Comparison of ENCODE assay signal across 10 cellular contexts in the genomic region with DNA sequence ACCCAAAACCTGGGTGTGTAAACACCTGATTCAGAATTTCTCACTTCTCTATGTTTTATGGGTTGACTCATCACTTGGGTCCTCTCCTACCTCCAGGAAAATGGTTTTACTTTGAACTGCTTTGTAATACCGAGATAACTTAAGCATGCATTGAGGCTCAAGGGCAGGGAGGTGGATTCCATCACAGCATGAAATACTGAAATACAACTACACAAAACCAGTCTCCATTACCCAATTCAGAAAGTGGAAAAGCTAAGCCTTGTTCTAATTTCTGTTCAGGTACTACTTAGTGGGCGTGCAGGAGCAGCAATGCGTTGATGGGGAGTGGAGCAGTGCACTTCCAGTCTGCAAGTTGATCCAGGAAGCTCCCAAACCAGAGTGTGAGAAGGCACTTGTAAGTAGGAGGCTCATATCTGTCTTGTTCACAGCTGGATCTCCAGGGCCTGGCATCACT. TPM values are rescaled to one million over a fixed set of nuclear protein-coding genes. Genes with fewer than 3 reads are reported as not detected.
DNase-seq lines count a peak whose midpoint lies in the region; ATAC-seq and TF ChIP-seq lines count a peak whose summit lies in the region.
"Had no signal": no experiment of that assay in that cellular context is flagged by ENCODE, and none has a peak within 500 bp of the region (broad histone marks: within the 10 kb centered on the region; RNA-seq: fewer than 3 reads in every experiment).

No MANE protein-coding gene starts in this region.

- no peaks in the 10 kb centered on the region for H3K27me3 Mint-ChIP-seq in mesothelial cell of epicardium (ENCODE audit: low read depth)

- H3K27ac Mint-ChIP-seq in mesothelial cell of epicardium = no peak overlapping the region

- H3K9me3 Mint-ChIP-seq in mesothelial cell of epicardium = peaks cover 4% of the 10 kb centered on the region

- peak; percentile 77 for DNase-seq in NCI-H226
- peak; percentile 51 for DNase-seq in stimulated activated CD4-positive, alpha-beta T cell treated with anti-CD3 and anti-CD28 coated beads, Interleukin-1b, Interleukin-23, amount 100 ng/mL, for 48 hours
- no peak for DNase-seq in NCI-H1930 (lab: John Stamatoyannopoulos, UW)
- DNase-seq in mesothelial cell of epicardium (ENCODE audit: low spot score in 2 of 2, unreplicated experiment in 2 of 2) = no peak
- no peak for DNase-seq in BE2C
- no peak for DNase-seq in left colon
- DNase-seq: kidney, thyroid gland had no signal

- no peak for TF ChIP-seq CTCF in mesothelial cell of epicardium (IDR thresholded peaks at IDR 0.05; ENCODE audit: unreplicated experiment)
- TF ChIP-seq CTCF in BE2C (IDR thresholded peaks at IDR 0.05; ENCODE audit: low read depth, low read length) = no peak

- H3K4me1 Mint-ChIP-seq in mesothelial cell of epicardium = no peaks in the 10 kb centered on the region

- no peaks in the 10 kb centered on the region for H3K9me3 ChIP-seq in BE2C
- H3K9me3 ChIP-seq: thyroid gland had no signal

- H3K27me3 ChIP-seq in BE2C = peaks cover 38% of the 10 kb centered on the region
- H3K27me3 ChIP-seq: thyroid gland had no signal

- no peak overlapping the region for H3K4me3 Mint-ChIP-seq in mesothelial cell of epicardium

- H3K36me3 ChIP-seq in BE2C = no peaks in the 10 kb centered on the region
- H3K36me3 ChIP-seq: thyroid gland had no signal

- no peak overlapping the region for H3K4me3 ChIP-seq in BE2C (ENCODE audit: low read depth, low read length)
- H3K4me3 ChIP-seq: thyroid gland had no signal

- ATAC-seq in GM19043 (IDR thresholded peaks at IDR 0.05; ENCODE audit: low read depth, unreplicated experiment) (peak; percentile 85), HG02610 (IDR thresholded peaks at IDR 0.05; ENCODE audit: unreplicated experiment) (peak; percentile 94), left colon (no peak)

- H3K36me3 Mint-ChIP-seq in mesothelial cell of epicardium = no peaks in the 10 kb centered on the region

- no peaks in the 10 kb centered on the region for H3K4me1 ChIP-seq in BE2C
- H3K4me1 ChIP-seq: thyroid gland had no signal

- intact Hi-C loops in left colon (cut with DNase I, micrococcal nuclease) = no loop called here

RNA-seq across cellular contexts. Expression of gene C4BPA, which starts 6.1 kb away (rescaled TPM):
- 0.09 to 0.20 TPM (median 0.16 TPM) in 3 replicates for total RNA-seq in mesothelial cell of epicardium
- polyA plus RNA-seq in BE2C (2012; ENCODE audit: insufficient read depth, insufficient read length, low read depth) = not detected
- 1 to 10 TPM; 3.4 to 4.5 TPM for total RNA-seq in left colon
- total RNA-seq: thyroid gland had no signal

RNA-seq across cellular contexts. Expression of gene C4BPB, which starts 9.2 kb away (rescaled TPM):
- total RNA-seq in mesothelial cell of epicardium (0.47 to 0.78 TPM in 2 of 3 replicates, not detected in the other), left colon (10 to 100 TPM in 1 of 2 donors, 1 to 10 TPM in 1; 5.0 to 20.8 TPM)
- not detected for polyA plus RNA-seq in BE2C (2012; ENCODE audit: insufficient read depth, insufficient read length, low read depth)
- total RNA-seq: thyroid gland had no signal

RNA-seq across cellular contexts. Expression of gene PFKFB2, which starts 44.8 kb away (rescaled TPM):
- total RNA-seq in mesothelial cell of epicardium = 12.5 to 13.6 TPM (median 12.7 TPM) in 3 replicates
- polyA plus RNA-seq in BE2C (2012; ENCODE audit: insufficient read depth, insufficient read length, low read depth) = 2.6 TPM
- 100 to 1,000 TPM; 104 to 117 TPM for total RNA-seq in left colon

RNA-seq across cellular contexts. Expression of gene YOD1, which starts 46.9 kb away (rescaled TPM):
- total RNA-seq in mesothelial cell of epicardium = 9.6 to 10.3 TPM (median 10.1 TPM) in 3 replicates
- polyA plus RNA-seq in BE2C (2012; ENCODE audit: insufficient read depth, insufficient read length, low read depth) = 5.1 TPM
- total RNA-seq in left colon = 1 to 10 TPM; 6.6 to 7.2 TPM

Comparison
In these comparisons a context has a peak if more than half of its experiments do, and no peak if none do; other contexts are left out.
1. DNase-seq: peak in NCI-H226 (single experiment) and stimulated activated CD4-positive, alpha-beta T cell treated with anti-CD3 and anti-CD28 coated beads, Interleukin-1b, Interleukin-23, amount 100 ng/mL, for 48 hours (single experiment); none in NCI-H1930 (0 of 2), mesothelial cell of epicardium (0 of 2), BE2C (single experiment) and left colon (0 of 2).